Comparison of ENCODE assay signal across 20 cellular contexts in genomic region chr1:153395136-153395685, GRCh38. TPM values are rescaled to one million over a fixed set of nuclear protein-coding genes. Genes with fewer than 3 reads are reported as not detected.
DNase-seq lines count a peak whose midpoint lies in the region; ATAC-seq and TF ChIP-seq lines count a peak whose summit lies in the region.
"Had no signal": no experiment of that assay in that cellular context is flagged by ENCODE, and none has a peak within 500 bp of the region (broad histone marks: within the 10 kb centered on the region; RNA-seq: fewer than 3 reads in every experiment).

No MANE protein-coding gene starts in this region.

- no peak for ATAC-seq in HG02623 (IDR thresholded peaks at IDR 0.05; ENCODE audit: unreplicated experiment)

- H3K9me3 ChIP-seq in BLaER1 (no peaks in the 10 kb centered on the region), colonic mucosa (no peaks in the 10 kb centered on the region), suprapubic skin (no peaks in the 10 kb centered on the region)

- H4K20me1 ChIP-seq in BLaER1, result no peaks in the 10 kb centered on the region

- no peaks in the 10 kb centered on the region for H3K36me3 ChIP-seq in BLaER1
- H3K36me3 ChIP-seq in colonic mucosa, result no peaks in the 10 kb centered on the region
- H3K36me3 ChIP-seq in suprapubic skin, result no peaks in the 10 kb centered on the region

- H3K9ac ChIP-seq in BLaER1, result no peak overlapping the region
- H3K9ac ChIP-seq in colonic mucosa (ENCODE audit: low read depth in 2 of 2, low read length in 2 of 2), result no peak overlapping the region

- peak overlapping the region; percentile 76 for H3K4me2 ChIP-seq in BLaER1

- 62% methylated on average over 7 of the region's 7 CpGs for WGBS in suprapubic skin

- H3K4me1 ChIP-seq in BLaER1, result peaks cover 45% of the 10 kb centered on the region
- H3K4me1 ChIP-seq in colonic mucosa, result no peaks in the 10 kb centered on the region
- H3K4me1 ChIP-seq in suprapubic skin, result peaks cover 29% of the 10 kb centered on the region

- peak; percentile 6 for DNase-seq in LoVo (ENCODE audit: low spot score)
- peak; percentile 13 for DNase-seq in colonic mucosa
- DNase-seq in islet precursor cell, result peak; percentile 43
- no peak for DNase-seq in GM10266 (ENCODE audit: extremely low spot score)
- no peak for DNase-seq in retina
- DNase-seq in suprapubic skin (ENCODE audit: low spot score in 2 of 2), result no peak
- DNase-seq: activated CD4-positive, CD25-positive, alpha-beta regulatory T cell treated with anti-CD3 and anti-CD28 coated beads, Interleukin-2, amount 50 U/mL, for 72 hours; activated CD8-positive, alpha-beta memory T cell treated with anti-CD3 and anti-CD28 coated beads, Interleukin-2, amount 50 U/mL, for 4 hours; activated gamma-delta T cell treated with Interleukin-2 at 50 U/mL for 16 hours; AML-193; glutamatergic neuron; NCI-H1048; NK-92 treated with Interleukin-12 subunit alpha and Interleukin-12 subunit beta, amount 100 ng/mL, for 24 hours; SIG-M5 had no signal

- no peak for TF ChIP-seq POLR2A in suprapubic skin (IDR thresholded peaks at IDR 0.05)

- H3K27ac ChIP-seq in BLaER1 (no peak overlapping the region), colonic mucosa (no peak overlapping the region), suprapubic skin (no peak overlapping the region)

- H3K27me3 ChIP-seq in BLaER1 (no peaks in the 10 kb centered on the region), colonic mucosa (no peaks in the 10 kb centered on the region), suprapubic skin (peaks cover 21% of the 10 kb centered on the region)

- H3K4me3 ChIP-seq in BLaER1, result no peak overlapping the region
- no peak overlapping the region for H3K4me3 ChIP-seq in colonic mucosa
- H3K4me3 ChIP-seq in suprapubic skin, result no peak overlapping the region

- intact Hi-C loops in colonic mucosa (cut with DNase I), result no loop called here

- TF ChIP-seq CTCF in colonic mucosa (IDR thresholded peaks at IDR 0.05) (no peak), GM10266 (IDR thresholded peaks at IDR 0.05; ENCODE audit: control insufficient read depth, insufficient read depth, low read depth, missing control alignments) (no peak), suprapubic skin (IDR thresholded peaks at IDR 0.05) (no peak)

- no peak for TF ChIP-seq EP300 in suprapubic skin (IDR thresholded peaks at IDR 0.05)

RNA-seq across cellular contexts. Expression of gene S100A8, which starts 4.3 kb away (rescaled TPM):
- total RNA-seq in colonic mucosa (1 to 10 TPM in 1 of 2 donors, under 1 TPM in 1; 0.79 to 6.9 TPM), suprapubic skin (10 to 100 TPM in 3 of 4 donors, 1 to 10 TPM in 1; 5.7 to 38.4 (median 19.5) TPM)
- total RNA-seq: chondrocyte, endothelial cell of umbilical vein had no signal

RNA-seq across cellular contexts. Expression of gene S100A12, which starts 19.8 kb away (rescaled TPM):
- total RNA-seq in colonic mucosa (not detected), suprapubic skin (not detected)
- total RNA-seq: chondrocyte, endothelial cell of umbilical vein had no signal

RNA-seq across cellular contexts. Expression of gene S100A7A, which starts 21.1 kb away (rescaled TPM):
- total RNA-seq in colonic mucosa (not detected), suprapubic skin (under 1 TPM in 1 of 4 donors, not detected in 3; 0.10 TPM)
- total RNA-seq: aorta, chondrocyte, endothelial cell of umbilical vein, mesenteric fat pad had no signal

RNA-seq across cellular contexts. Expression of gene S100A9, which starts 37.6 kb away (rescaled TPM):
- total RNA-seq in colonic mucosa, result 10 to 100 TPM; 16.3 to 34.9 TPM
- total RNA-seq in suprapubic skin, result 10 to 100 TPM; 11.0 to 95.4 (median 51.1) TPM
- total RNA-seq: chondrocyte, endothelial cell of umbilical vein had no signal

RNA-seq across cellular contexts. Expression of gene PGLYRP4, which starts 46.6 kb away (rescaled TPM):
- not detected for total RNA-seq in colonic mucosa
- 10 to 100 TPM; 13.0 to 35.0 (median 21.2) TPM for total RNA-seq in suprapubic skin
- total RNA-seq: aorta, chondrocyte, endothelial cell of umbilical vein, mesenteric fat pad had no signal

Comparison
In these comparisons a context has a peak if more than half of its experiments do, and no peak if none do; other contexts are left out.
1. DNase-seq: peak in LoVo (single experiment), colonic mucosa (single experiment) and islet precursor cell (single experiment); none in GM10266 (single experiment), retina (single experiment) and suprapubic skin (0 of 2).